Comparison of ENCODE assay signal across 23 cellular contexts in genomic region chr3:189275852-189276251, GRCh38.
DNase-seq lines count a peak whose midpoint lies in the region; ATAC-seq and TF ChIP-seq lines count a peak whose summit lies in the region.
"Had no signal": no experiment of that assay in that cellular context is flagged by ENCODE, and none has a peak within 500 bp of the region (broad histone marks: within the 10 kb centered on the region; RNA-seq: fewer than 3 reads in every experiment).

No MANE protein-coding gene starts in this region.

- peaks cover 2% of the 10 kb centered on the region for H3K36me3 Mint-ChIP-seq in activated CD4-positive, alpha-beta T cell treated with anti-CD3 and anti-CD28 coated beads, Interleukin-2, amount 10 ng/mL, durations not matched to agents 24 days and 14 days (ENCODE audit: low read depth)
- H3K36me3 Mint-ChIP-seq: immature natural killer cell; stimulated activated effector memory CD8-positive, alpha-beta T cell treated with anti-CD3 and anti-CD28 coated beads, Interleukin-12 subunit alpha, Interleukin-12 subunit beta, amount 100 ng/mL, for 72 hours had no signal

- H3K27me3 ChIP-seq in PC-3 (ENCODE audit: low read length), result no peaks in the 10 kb centered on the region
- H3K27me3 ChIP-seq in left lung, result no peaks in the 10 kb centered on the region
- H3K27me3 ChIP-seq: BLaER1 treated with 17β-estradiol and CSF1 and Interleukin-3, amounts not matched to agents 10 nM and 100 nM; body of pancreas had no signal

- CTCF ChIA-PET in PC-3 (lab: Charles Lee), result no interaction called here

- H3K36me3 ChIP-seq in PC-3 (ENCODE audit: low read depth, low read length), result no peaks in the 10 kb centered on the region
- H3K36me3 ChIP-seq in left lung, result no peaks in the 10 kb centered on the region
- H3K36me3 ChIP-seq: BLaER1 treated with 17β-estradiol and CSF1 and Interleukin-3, amounts not matched to agents 10 nM and 100 nM; left ventricle myocardium inferior had no signal

- H4K20me1 ChIP-seq in PC-3 (ENCODE audit: low read length), result no peaks in the 10 kb centered on the region
- H4K20me1 ChIP-seq: BLaER1 treated with 17β-estradiol and CSF1 and Interleukin-3, amounts not matched to agents 10 nM and 100 nM had no signal

- H3K9me2 ChIP-seq in PC-3 (replicated peaks; ENCODE audit: low read length), result no peaks in the 10 kb centered on the region

- no peaks in the 10 kb centered on the region for H3K27me3 Mint-ChIP-seq in activated CD4-positive, alpha-beta T cell treated with anti-CD3 and anti-CD28 coated beads, Interleukin-2, amount 10 ng/mL, durations not matched to agents 24 days and 14 days
- H3K27me3 Mint-ChIP-seq: activated naive CD8-positive, alpha-beta T cell treated with anti-CD3 and anti-CD28 coated beads, Interleukin-2, amount 50 U/mL, for 24 hours; activated T-helper 17 cell treated with anti-CD3 and anti-CD28 coated beads, Interleukin-2, amount 50 U/mL, for 72 hours had no signal

- no peak for TF ChIP-seq CTCF in PC-3 (conservative IDR thresholded peaks at IDR 0.05; ENCODE audit: low read depth, low read length)
- no peak for TF ChIP-seq CTCF in left lung (IDR thresholded peaks at IDR 0.05)
- no peak for TF ChIP-seq CTCF in GM20000 (IDR thresholded peaks at IDR 0.05; ENCODE audit: extremely low read depth, missing control alignments)

- H3K4me1 Mint-ChIP-seq in activated CD4-positive, alpha-beta T cell treated with anti-CD3 and anti-CD28 coated beads, Interleukin-2, amount 10 ng/mL, durations not matched to agents 24 days and 14 days, result peaks cover 37% of the 10 kb centered on the region
- H3K4me1 Mint-ChIP-seq: immature natural killer cell had no signal

- POLR2A ChIA-PET in PC-3 (lab: Charles Lee; ENCODE audit: unreplicated experiment), result no interaction called here

- ATAC-seq in GM21723 (IDR thresholded peaks at IDR 0.05; ENCODE audit: unreplicated experiment) (peak; percentile 40), PC-3 (no peak), left lung (peak; percentile 18), esophagus mucosa (no peak)
- ATAC-seq: activated naive CD8-positive, alpha-beta T cell treated with anti-CD3 and anti-CD28 coated beads, Interleukin-2, amount 50 U/mL, for 24 hours; activated T-helper 17 cell treated with anti-CD3 and anti-CD28 coated beads, Interleukin-2, amount 50 U/mL, for 72 hours; body of pancreas; naive thymus-derived CD4-positive, alpha-beta T cell; stimulated activated effector memory CD8-positive, alpha-beta T cell treated with anti-CD3 and anti-CD28 coated beads, Interleukin-12 subunit alpha, Interleukin-12 subunit beta, amount 100 ng/mL, for 72 hours had no signal

- H3K4me3 Mint-ChIP-seq in activated CD4-positive, alpha-beta T cell treated with anti-CD3 and anti-CD28 coated beads, Interleukin-2, amount 10 ng/mL, durations not matched to agents 24 days and 14 days, result no peak overlapping the region
- H3K4me3 Mint-ChIP-seq: activated naive CD8-positive, alpha-beta T cell treated with anti-CD3 and anti-CD28 coated beads, Interleukin-2, amount 50 U/mL, for 24 hours; activated T-helper 17 cell treated with anti-CD3 and anti-CD28 coated beads, Interleukin-2, amount 50 U/mL, for 72 hours; immature natural killer cell; stimulated activated effector memory CD8-positive, alpha-beta T cell treated with anti-CD3 and anti-CD28 coated beads, Interleukin-12 subunit alpha, Interleukin-12 subunit beta, amount 100 ng/mL, for 72 hours; T-helper 1 cell treated with Interleukin-12 subunit alpha and Interleukin-12 subunit beta and Interleukin-4 antibody, amounts not matched to agents 30 μg/mL and 1 μg/mL, for 36 hours had no signal

- H3K9me3 ChIP-seq in PC-3 (ENCODE audit: low read length), result no peaks in the 10 kb centered on the region
- no peaks in the 10 kb centered on the region for H3K9me3 ChIP-seq in left lung
- H3K9me3 ChIP-seq: BLaER1 treated with 17β-estradiol and CSF1 and Interleukin-3, amounts not matched to agents 10 nM and 100 nM; body of pancreas; left ventricle myocardium inferior had no signal

- 0 out of 2 replicates have a peak overlapping the region, but pooled peaks have one; percentile 47 for H3K4me2 ChIP-seq in PC-3 (ENCODE audit: low read length)

- H3K27ac ChIP-seq in PC-3 (ENCODE audit: low read length), result peak overlapping the region; percentile 78
- no peak overlapping the region for H3K27ac ChIP-seq in left lung
- H3K27ac ChIP-seq: body of pancreas, left ventricle myocardium inferior had no signal

- no TSS peak for BruUV-seq in PC-3 (replicated peaks; lab: Mats Ljungman, UMichigan)

- DNase-seq in activated CD4-positive, alpha-beta T cell treated with anti-CD3 and anti-CD28 coated beads, Interleukin-2, amount 10 ng/mL, durations not matched to agents 24 days and 14 days, result no peak
- no peak for DNase-seq in activated CD4-positive, alpha-beta T cell treated with anti-CD3 and anti-CD28 coated beads, Interleukin-2, amount 50 U/mL, for 48 hours
- no peak for DNase-seq in PC-3
- no peak for DNase-seq in left lung
- no peak for DNase-seq in GM20000 (ENCODE audit: low spot score)
- no peak for DNase-seq in SHP77 (lab: John Stamatoyannopoulos, UW)
- DNase-seq: activated naive CD8-positive, alpha-beta T cell treated with anti-CD3 and anti-CD28 coated beads, Interleukin-2, amount 50 U/mL, for 24 hours; body of pancreas; effector CD4-positive, alpha-beta T cell; hippocampal formation; immature natural killer cell; left ventricle myocardium inferior; naive thymus-derived CD4-positive, alpha-beta T cell; NCI-H2029 treated with DMSO at 0.1 percent for 48 hours; NCI-H82; small intestine; stimulated activated CD4-positive, alpha-beta T cell treated with anti-CD3 and anti-CD28 coated beads, Interleukin-2, amount 100 ng/mL, for 48 hours had no signal

- peaks cover 52% of the 10 kb centered on the region for H3K4me1 ChIP-seq in PC-3 (ENCODE audit: insufficient read depth, low read length)
- peaks cover 0 to 11% of the 10 kb centered on the region in 2 donors for H3K4me1 ChIP-seq in left lung
- H3K4me1 ChIP-seq: body of pancreas, left ventricle myocardium inferior had no signal

- no peak overlapping the region for H3K4me3 ChIP-seq in PC-3 (ENCODE audit: low read length)
- no peak overlapping the region for H3K4me3 ChIP-seq in left lung
- H3K4me3 ChIP-seq: BLaER1 treated with 17β-estradiol and CSF1 and Interleukin-3, amounts not matched to agents 10 nM and 100 nM; body of pancreas; left ventricle myocardium inferior had no signal

- H3F3A ChIP-seq in PC-3 (ENCODE audit: low read length, unreplicated experiment), result no peaks in the 10 kb centered on the region

- no peaks in the 10 kb centered on the region for H3K79me2 ChIP-seq in PC-3 (ENCODE audit: low read length)

- intact Hi-C loops in activated CD4-positive, alpha-beta T cell treated with anti-CD3 and anti-CD28 coated beads, Interleukin-2, amount 10 ng/mL, durations not matched to agents 24 days and 14 days (cut with micrococcal nuclease), result loop anchor here (10.0 kb wide), 2 partner anchors 119 to 289 kb away; no protein-coding TSS in a partner anchor
- intact Hi-C loops in PC-3 (cut with micrococcal nuclease) (loop anchor here (2.0 to 10.0 kb wide), 3 partner anchors 29 to 437 kb away; no protein-coding TSS in a partner anchor), left lung (cut with DNase I) (no loop called here)

- H3K9ac ChIP-seq in PC-3 (ENCODE audit: low read length), result no peak overlapping the region

- peak overlapping the region; percentile 17 for H3K27ac Mint-ChIP-seq in activated CD4-positive, alpha-beta T cell treated with anti-CD3 and anti-CD28 coated beads, Interleukin-2, amount 10 ng/mL, durations not matched to agents 24 days and 14 days
- H3K27ac Mint-ChIP-seq: activated naive CD8-positive, alpha-beta T cell treated with anti-CD3 and anti-CD28 coated beads, Interleukin-2, amount 50 U/mL, for 24 hours; activated T-helper 17 cell treated with anti-CD3 and anti-CD28 coated beads, Interleukin-2, amount 50 U/mL, for 72 hours; immature natural killer cell; stimulated activated effector memory CD8-positive, alpha-beta T cell treated with anti-CD3 and anti-CD28 coated beads, Interleukin-12 subunit alpha, Interleukin-12 subunit beta, amount 100 ng/mL, for 72 hours; T-helper 1 cell treated with Interleukin-12 subunit alpha and Interleukin-12 subunit beta and Interleukin-4 antibody, amounts not matched to agents 30 μg/mL and 1 μg/mL, for 36 hours had no signal

- H2AFZ ChIP-seq in PC-3 (ENCODE audit: low read length), result no peak overlapping the region

- H3K9me3 Mint-ChIP-seq in activated CD4-positive, alpha-beta T cell treated with anti-CD3 and anti-CD28 coated beads, Interleukin-2, amount 10 ng/mL, durations not matched to agents 24 days and 14 days, result peaks cover 20% of the 10 kb centered on the region

Comparison
In these comparisons a context has a peak if more than half of its experiments do, and no peak if none do; other contexts are left out.
1. ATAC-seq: peak in GM21723 (single experiment) and left lung (single experiment); none in PC-3 (single experiment) and esophagus mucosa (single experiment).
2. intact Hi-C loops: an anchor here in activated CD4-positive, alpha-beta T cell treated with anti-CD3 and anti-CD28 coated beads, Interleukin-2, amount 10 ng/mL, durations not matched to agents 24 days and 14 days (10.0 kb wide) and PC-3 (2.0 to 10.0 kb wide); none called in left lung.